In genomic region chr9:72977670-72978069, GRCh38 we compare ENCODE assay signal across 23 cellular contexts. TPM values are rescaled to one million over a fixed set of nuclear protein-coding genes. Genes with fewer than 3 reads are reported as not detected.
DNase-seq lines count a peak whose midpoint lies in the region; ATAC-seq, FAIRE-seq and TF ChIP-seq lines count a peak whose summit lies in the region.
"Had no signal": no experiment of that assay in that cellular context is flagged by ENCODE, and none has a peak within 500 bp of the region (broad histone marks: within the 10 kb centered on the region; RNA-seq: fewer than 3 reads in every experiment).

No MANE protein-coding gene starts in this region.

- H4K20me1 ChIP-seq in HepG2 (ENCODE audit: insufficient read depth, low read length): no peaks in the 10 kb centered on the region

- in situ Hi-C loops in HepG2 (cut with HindIII; ENCODE audit: extremely low pct_ligation_motif_present, low pct_unique_long_range_greater_than_20kb): no loop called here

- no peaks in the 10 kb centered on the region for H3K27me3 ChIP-seq in HepG2 (ENCODE audit: control insufficient read depth in 1 of 2, insufficient read depth in 2 of 2, low read length in 2 of 2)
- no peaks in the 10 kb centered on the region for H3K27me3 ChIP-seq in effector memory CD4-positive, alpha-beta T cell (replicated peaks; ENCODE audit: control insufficient read depth, insufficient read depth, low read length, poor library complexity, severe bottlenecking)
- no peaks in the 10 kb centered on the region for H3K27me3 ChIP-seq in testis
- H3K27me3 ChIP-seq: esophagus squamous epithelium, heart left ventricle had no signal

- CTCF ChIA-PET in HepG2 (lab: Yijun Ruan, JAX; ENCODE audit: low intra/inter-chr PET ratio, low total read pairs): no interaction called here

- DNase-seq in AG08395 (ENCODE audit: low spot score): peak; percentile 6
- DNase-seq in M059J (ENCODE audit: low read depth): peak; percentile 73
- DNase-seq in astrocyte of the hippocampus (ENCODE audit: low read depth, low spot score): peak; percentile 64
- no peak for DNase-seq in HepG2 (ENCODE audit: low spot score)
- no peak for DNase-seq in cerebellar nuclear complex (lab: John Stamatoyannopoulos, UW)
- no peak for DNase-seq in effector memory CD4-positive, alpha-beta T cell
- DNase-seq in testis: no peak
- no peak for DNase-seq in AML-193 (lab: John Stamatoyannopoulos, UW)
- DNase-seq: activated CD4-positive, alpha-beta T cell treated with anti-CD3 and anti-CD28 coated beads for 48 hours; activated naive CD4-positive, alpha-beta T cell treated with anti-CD3 and anti-CD28 coated beads for 36 hours; activated T-cell treated with anti-CD3 and anti-CD28 coated beads for 4 hours; esophagus squamous epithelium; heart left ventricle; NCI-H2029; NCI-H526 treated with DMSO at 0.1 percent for 48 hours; nephron progenitor cell; PC-3; retina; stimulated activated CD4-positive, alpha-beta T cell treated with anti-CD3 and anti-CD28 coated beads, Interleukin-15, amount 100 ng/mL, for 24 hours; stimulated activated naive CD4-positive, alpha-beta T cell had no signal

- H3K9me3 ChIP-seq in HepG2 (ENCODE audit: low read length): no peaks in the 10 kb centered on the region
- H3K9me3 ChIP-seq in effector memory CD4-positive, alpha-beta T cell (ENCODE audit: control insufficient read depth, low read length): no peaks in the 10 kb centered on the region
- no peaks in the 10 kb centered on the region for H3K9me3 ChIP-seq in testis
- H3K9me3 ChIP-seq: esophagus squamous epithelium, heart left ventricle had no signal

- ATAC-seq in HepG2: no peak
- ATAC-seq: heart left ventricle, PC-3, SK-N-SH treated with all-trans-retinoic acid at 6 μM for 48 hours had no signal

- intact Hi-C loops in HepG2 (cut with micrococcal nuclease; ENCODE audit: unreplicated experiment) (no loop called here), testis (cut with DNase I; ENCODE audit: low total_unique reads) (no loop called here)

- H3K4me3 ChIP-seq in HepG2 (replicated peaks in 1 of 3; ENCODE audit: insufficient read depth in 1 of 3, low read depth in 2 of 3, low read length in 3 of 3) (no peak overlapping the region), testis (no peak overlapping the region)
- H3K4me3 ChIP-seq in effector memory CD4-positive, alpha-beta T cell (ENCODE audit: insufficient read depth, low read depth, low read length, poor library complexity, severe bottlenecking): no peak overlapping the region
- H3K4me3 ChIP-seq: esophagus squamous epithelium, heart left ventricle had no signal

- TF ChIP-seq EP300 in HepG2 (IDR thresholded peaks at IDR 0.05; ENCODE audit: low read depth in 2 of 2, low read length in 2 of 2): no peak
- TF ChIP-seq EP300 in HepG2 (CRISPR knock-in tag; IDR thresholded peaks at IDR 0.05; ENCODE audit: borderline replicate concordance): no peak

- no peak overlapping the region for H3K4me2 ChIP-seq in HepG2 (ENCODE audit: low read depth, low read length)

- POLR2A ChIA-PET in HepG2 (lab: Yijun Ruan, JAX): interaction anchor here (1.4 kb wide), 1 partner anchor 26 kb away, joined by 4 read pairs; no protein-coding TSS in a partner anchor

- WGBS in HepG2 (ENCODE audit: low lambda C conversion rate): 100% methylated on average over 2 of the region's 2 CpGs
- 75 to 86% methylated on average over 2 of the region's 2 CpGs for WGBS in testis, 2 donors

- H3K79me2 ChIP-seq in HepG2 (ENCODE audit: insufficient read depth, low read length): no peaks in the 10 kb centered on the region

- no TSS peak for BruUV-seq in HepG2 (replicated peaks; lab: Mats Ljungman, UMichigan)

- H3K4me1 ChIP-seq in HepG2 (ENCODE audit: insufficient read depth, low read length) (peaks cover 50% of the 10 kb centered on the region), testis (no peaks in the 10 kb centered on the region)
- no peaks in the 10 kb centered on the region for H3K4me1 ChIP-seq in effector memory CD4-positive, alpha-beta T cell (ENCODE audit: control insufficient read depth, insufficient read depth, low read length, poor library complexity, severe bottlenecking)
- H3K4me1 ChIP-seq: heart left ventricle had no signal

- no peak overlapping the region for H3K9ac ChIP-seq in HepG2 (ENCODE audit: insufficient read depth, low read depth, low read length)

- FAIRE-seq in HepG2 (lab: Jason Lieb, UNC): no peak
- FAIRE-seq: G401.6, islet of Langerhans had no signal

- no peak overlapping the region for H3K27ac ChIP-seq in HepG2 (ENCODE audit: extremely low read length, insufficient read depth, low read length)
- H3K27ac ChIP-seq in effector memory CD4-positive, alpha-beta T cell (ENCODE audit: insufficient read depth, low read length, poor library complexity, severe bottlenecking): no peak overlapping the region
- no peak overlapping the region for H3K27ac ChIP-seq in testis
- H3K27ac ChIP-seq: esophagus squamous epithelium, heart left ventricle had no signal

- TF ChIP-seq CTCF in HepG2 (CRISPR knock-in tag; IDR thresholded peaks at IDR 0.05): no peak
- no peak for TF ChIP-seq CTCF in testis (IDR thresholded peaks at IDR 0.05)

- H2AFZ ChIP-seq in HepG2 (ENCODE audit: low read length): no peak overlapping the region

- H3K36me3 ChIP-seq in HepG2 (replicated peaks in 1 of 2; ENCODE audit: control insufficient read depth in 1 of 2, insufficient read depth in 2 of 2, low read length in 2 of 2): no peaks in the 10 kb centered on the region
- H3K36me3 ChIP-seq in effector memory CD4-positive, alpha-beta T cell (ENCODE audit: control insufficient read depth, insufficient read depth, low read length): no peaks in the 10 kb centered on the region
- H3K36me3 ChIP-seq in testis (ENCODE audit: low read depth, missing control alignments): no peaks in the 10 kb centered on the region
- H3K36me3 ChIP-seq: esophagus squamous epithelium, heart left ventricle had no signal

- no peak for TF ChIP-seq RAD21 in HepG2 (CRISPR knock-in tag; IDR thresholded peaks at IDR 0.05)

- TF ChIP-seq POLR2A in HepG2 (IDR thresholded peaks at IDR 0.05; ENCODE audit: insufficient read depth in 1 of 2, low read depth in 2 of 2, low read length in 2 of 2) (no peak), testis (IDR thresholded peaks at IDR 0.05) (no peak)

TF ChIP-seq in HepG2, 621 proteins besides CTCF, POLR2A, EP300 and RAD21:
- TF ChIP-seq TGIF2 (CRISPR knock-in tag; IDR thresholded peaks at IDR 0.05) (no peak), ZSCAN21 (CRISPR knock-in tag; IDR thresholded peaks at IDR 0.05; ENCODE audit: borderline replicate concordance) (no peak), FOSL2 (CRISPR knock-in tag; IDR thresholded peaks at IDR 0.05) (peak; percentile 58)

RNA-seq across cellular contexts. Expression of gene ALDH1A1, which starts 24.8 kb away (rescaled TPM):
- total RNA-seq in M059J (2014; rRNA removed; shearing (Covaris generic)): 0.07 and 0.71 TPM in 2 replicates
- total RNA-seq in HepG2 (2016; rRNA removed; fragmentation: Illumina TruSeq; extraction: Trizol) (439 and 686 TPM in 2 replicates), testis (100 to 1,000 TPM; 337 to 474 TPM)
- total RNA-seq in HepG2 (2016; cell fraction: cytosol; rRNA removed; fragmentation: Illumina TruSeq; extraction: Trizol; ENCODE audit: low read depth): 23.4 and 28.1 TPM in 2 replicates
- 431 and 688 TPM in 2 replicates for total RNA-seq in HepG2 (2016; cell fraction: insoluble cytoplasmic fraction; rRNA removed; fragmentation: Illumina TruSeq; extraction: Trizol)
- total RNA-seq in HepG2 (2016; cell fraction: membrane; rRNA removed; fragmentation: Illumina TruSeq; extraction: Trizol): 55.9 and 65.7 TPM in 2 replicates
- 230 and 235 TPM in 2 replicates for total RNA-seq in HepG2 (2016; cell fraction: nucleus; rRNA removed; fragmentation: Illumina TruSeq; extraction: Trizol)
- polyA plus RNA-seq in HepG2 (2011; rRNA removed) (50.0 and 88.2 TPM in 2 replicates), testis (ENCODE audit: insufficient read depth, low read depth, low replicate concordance) (307 TPM)
- polyA plus RNA-seq in HepG2 (2011; cell fraction: cytosol; rRNA removed): 43.0 and 53.0 TPM in 2 replicates
- 15.1 and 17.0 TPM in 2 replicates for polyA plus RNA-seq in HepG2 (2011; cell fraction: nucleus; rRNA removed)
- polyA plus RNA-seq in HepG2 (2012): 160 and 206 TPM in 2 replicates
- polyA plus RNA-seq in HepG2 (2016; cell fraction: cytosol; fragmentation: Illumina TruSeq; extraction: Trizol; ENCODE audit: low read depth): 21.3 and 24.3 TPM in 2 replicates
- 619 and 655 TPM in 2 replicates for polyA plus RNA-seq in HepG2 (2016; cell fraction: insoluble cytoplasmic fraction; fragmentation: Illumina TruSeq; extraction: Trizol; ENCODE audit: low read depth)
- polyA plus RNA-seq in HepG2 (2016; cell fraction: membrane; fragmentation: Illumina TruSeq; extraction: Trizol; ENCODE audit: low read depth): 40.3 and 48.6 TPM in 2 replicates
- 212 and 215 TPM in 2 replicates for polyA plus RNA-seq in HepG2 (2016; cell fraction: nucleus; fragmentation: Illumina TruSeq; extraction: Trizol; ENCODE audit: insufficient read depth, low read depth)
- 40.3 TPM in 1 of 2 replicates, not detected in the other for polyA minus RNA-seq in HepG2 (2011; rRNA and poly(A)+ RNA removed; ENCODE audit: low replicate concordance)
- polyA minus RNA-seq in HepG2 (2011; cell fraction: cytosol; rRNA and poly(A)+ RNA removed): 50.9 and 76.9 TPM in 2 replicates
- 88.4 and 90.4 TPM in 2 replicates for polyA minus RNA-seq in HepG2 (2011; cell fraction: nucleus; rRNA and poly(A)+ RNA removed)
- total RNA-seq: activated naive CD4-positive, alpha-beta T cell treated with anti-CD3 and anti-CD28 coated beads for 36 hours; PC-3 had no signal

Comparison
In these comparisons a context has a peak if more than half of its experiments do, and no peak if none do; other contexts are left out.
1. DNase-seq: peak in AG08395 (single experiment), M059J (single experiment) and astrocyte of the hippocampus (single experiment); none in HepG2 (single experiment), cerebellar nuclear complex (0 of 2), effector memory CD4-positive, alpha-beta T cell (0 of 3), testis (single experiment) and AML-193 (0 of 2).
2. RNA of gene ALDH1A1, which starts 24.8 kb away (total RNA-seq): 337 to 474 TPM in testis and 23.4 to 688 TPM in HepG2; 0.07 to 0.71 TPM in M059J; every median in the first group is over 10 times any median in the second.